Comparison of ENCODE assay signal across 16 cellular contexts in genomic region chr6:63899550-63899949, GRCh38.
DNase-seq lines count a peak whose midpoint lies in the region; ATAC-seq lines count a peak whose summit lies in the region.
"Had no signal": no experiment of that assay in that cellular context is flagged by ENCODE, and none has a peak within 500 bp of the region (broad histone marks: within the 10 kb centered on the region; RNA-seq: fewer than 3 reads in every experiment).

No MANE protein-coding gene starts in this region.

- ATAC-seq in esophagus mucosa (peak; percentile 87), GM19463 (IDR thresholded peaks at IDR 0.05; ENCODE audit: unreplicated experiment) (no peak)
- ATAC-seq: stimulated activated naive CD8-positive, alpha-beta T cell treated with anti-CD3 and anti-CD28 coated beads, Interleukin-15, Interleukin-2, amounts not matched to agents 100 U/mL and 50 U/mL, for 24 hours had no signal

- peak; percentile 82 for DNase-seq in HCEC 1CT
- peak; percentile 58 for DNase-seq in NOMO-1 treated with DMSO at 0.1 percent for 48 hours (lab: John Stamatoyannopoulos, UW; ENCODE audit: unreplicated experiment)
- DNase-seq in renal cortical epithelial cell (ENCODE audit: low read depth): peak; percentile 51
- DNase-seq in C1 segment of cervical spinal cord (lab: John Stamatoyannopoulos, UW): no peak
- DNase-seq in activated naive CD4-positive, alpha-beta T cell (lab: John Stamatoyannopoulos, UW): no peak
- DNase-seq in T-helper 1 cell: no peak
- DNase-seq: activated CD4-positive, alpha-beta T cell treated with anti-CD3 and anti-CD28 coated beads, Interleukin-2, amount 10 ng/mL, durations not matched to agents 7 days and 5 days; activated T-cell treated with anti-CD3 and anti-CD28 coated beads, Interleukin-2, amount 50 U/mL, for 24 hours; DMS79 treated with DMSO at 0.1 percent for 48 hours; H9; Karpas-422; kidney glomerular epithelial cell; ovary; stimulated activated naive CD8-positive, alpha-beta T cell treated with anti-CD3 and anti-CD28 coated beads, Interleukin-15, Interleukin-2, amounts not matched to agents 100 U/mL and 50 U/mL, for 24 hours had no signal

Comparison
In these comparisons a context has a peak if more than half of its experiments do, and no peak if none do; other contexts are left out.
1. DNase-seq: peak in HCEC 1CT (single experiment), NOMO-1 treated with DMSO at 0.1 percent for 48 hours (single experiment) and renal cortical epithelial cell (single experiment); none in C1 segment of cervical spinal cord (0 of 14), activated naive CD4-positive, alpha-beta T cell (0 of 4) and T-helper 1 cell (0 of 5).